In the genomic region with DNA sequence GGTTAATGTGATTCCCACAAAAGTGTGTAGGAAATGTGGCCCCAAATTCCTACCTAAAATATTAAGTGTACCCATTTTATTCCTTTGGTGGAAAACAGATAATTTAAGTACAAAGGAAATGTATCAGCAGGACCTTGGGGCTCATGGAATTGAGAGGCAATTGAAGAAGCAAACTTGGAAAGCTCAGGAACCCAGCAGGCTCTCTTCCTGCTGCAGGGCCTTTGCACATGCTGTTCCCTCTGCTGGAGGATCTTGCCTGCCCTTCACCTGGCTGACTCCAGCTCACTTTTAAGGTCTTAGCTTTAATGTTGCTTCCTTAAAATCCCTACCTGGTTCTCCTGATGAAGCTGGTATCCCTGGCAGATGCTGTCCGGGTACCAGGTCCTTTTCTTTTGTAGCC, we compare ENCODE assay signal across 27 cellular contexts.
"Had no signal": no experiment of that assay in that cellular context is flagged by ENCODE, and none has a peak within 500 bp of the region (broad histone marks: within the 10 kb centered on the region; RNA-seq: fewer than 3 reads in every experiment).

No MANE protein-coding gene starts in this region.

- H3K27ac Mint-ChIP-seq: effector memory CD8-positive, alpha-beta T cell; mesothelial cell of epicardium; naive B cell; natural killer cell treated with Interleukin-12 subunit alpha and Interleukin-12 subunit beta and Interleukin-15 and Interleukin-18, amount 100 ng/mL, for 72 hours; progenitor cell of endocrine pancreas; stimulated activated effector memory CD8-positive, alpha-beta T cell treated with anti-CD3 and anti-CD28 coated beads, Interleukin-12 subunit alpha, Interleukin-12 subunit beta, amount 100 ng/mL, for 72 hours; type B pancreatic cell had no signal

- ATAC-seq: effector memory CD8-positive, alpha-beta T cell; left colon; lower lobe of right lung; natural killer cell treated with Interleukin-12 subunit alpha and Interleukin-12 subunit beta and Interleukin-15 and Interleukin-18, amount 100 ng/mL, for 72 hours; stimulated activated effector memory CD8-positive, alpha-beta T cell treated with anti-CD3 and anti-CD28 coated beads, Interleukin-12 subunit alpha, Interleukin-12 subunit beta, amount 100 ng/mL, for 72 hours had no signal

- H3K9me3 Mint-ChIP-seq: effector memory CD8-positive, alpha-beta T cell; mesothelial cell of epicardium; natural killer cell treated with Interleukin-12 subunit alpha and Interleukin-12 subunit beta and Interleukin-15 and Interleukin-18, amount 100 ng/mL, for 72 hours; neural crest cell; stimulated activated effector memory CD8-positive, alpha-beta T cell treated with anti-CD3 and anti-CD28 coated beads, Interleukin-12 subunit alpha, Interleukin-12 subunit beta, amount 100 ng/mL, for 72 hours; type B pancreatic cell had no signal

- H3K4me3 Mint-ChIP-seq: effector memory CD8-positive, alpha-beta T cell; mesothelial cell of epicardium; naive B cell; natural killer cell treated with Interleukin-12 subunit alpha and Interleukin-12 subunit beta and Interleukin-15 and Interleukin-18, amount 100 ng/mL, for 72 hours; neural crest cell; stimulated activated effector memory CD8-positive, alpha-beta T cell treated with anti-CD3 and anti-CD28 coated beads, Interleukin-12 subunit alpha, Interleukin-12 subunit beta, amount 100 ng/mL, for 72 hours; type B pancreatic cell had no signal

- H3K27me3 ChIP-seq: colonic mucosa, esophagus squamous epithelium, heart right ventricle, neutrophil, pancreas, sigmoid colon, stomach, thyroid gland had no signal

- H3K27ac ChIP-seq: colonic mucosa, esophagus squamous epithelium, heart right ventricle, lower lobe of right lung, neutrophil, pancreas, sigmoid colon, stomach, thyroid gland had no signal

- H3K9me3 ChIP-seq: colonic mucosa, esophagus squamous epithelium, heart right ventricle, lower lobe of right lung, mucosa of descending colon, neutrophil, pancreas, sigmoid colon, stomach, thyroid gland had no signal

- H3K36me3 Mint-ChIP-seq: mesothelial cell of epicardium; naive B cell; natural killer cell treated with Interleukin-12 subunit alpha and Interleukin-12 subunit beta and Interleukin-15 and Interleukin-18, amount 100 ng/mL, for 72 hours; stimulated activated effector memory CD8-positive, alpha-beta T cell treated with anti-CD3 and anti-CD28 coated beads, Interleukin-12 subunit alpha, Interleukin-12 subunit beta, amount 100 ng/mL, for 72 hours; type B pancreatic cell had no signal

- H3K4me1 ChIP-seq: pancreas, thyroid gland had no signal

- DNase-seq: colonic mucosa; effector memory CD8-positive, alpha-beta T cell; erythroblast; esophagus squamous epithelium; foreskin melanocyte; glutamatergic neuron; heart right ventricle; hippocampal formation; left colon; left ventricle myocardium superior; lower lobe of right lung; mucosa of descending colon; naive B cell; pancreas; sigmoid colon; stimulated activated CD4-positive, alpha-beta T cell treated with anti-CD3 and anti-CD28 coated beads, Interleukin-2, amount 100 ng/mL, for 24 hours; stimulated activated CD4-positive, alpha-beta T cell treated with anti-CD3 and anti-CD28 coated beads, Interleukin-4, amount 100 ng/mL, for 24 hours; stimulated activated naive CD4-positive, alpha-beta T cell treated with Interleukin-2 at 50 U/mL for 16 hours; stomach; thyroid gland had no signal

- H3K4me3 ChIP-seq: colonic mucosa, esophagus squamous epithelium, heart right ventricle, lower lobe of right lung, mucosa of descending colon, pancreas, sigmoid colon, stomach, thyroid gland had no signal

- H3K27me3 Mint-ChIP-seq: progenitor cell of endocrine pancreas, type B pancreatic cell had no signal

- H3K36me3 ChIP-seq: colonic mucosa, esophagus squamous epithelium, heart right ventricle, lower lobe of right lung, neutrophil, pancreas, sigmoid colon, stomach, thyroid gland had no signal
